ENCODE assay signal across 9 cellular contexts in genomic region chr14:64709126-64709525, GRCh38. TPM values are rescaled to one million over a fixed set of nuclear protein-coding genes. Genes with fewer than 3 reads are reported as not detected.
DNase-seq lines count a peak whose midpoint lies in the region; ATAC-seq and TF ChIP-seq lines count a peak whose summit lies in the region.
"Had no signal": no experiment of that assay in that cellular context is flagged by ENCODE, and none has a peak within 500 bp of the region (broad histone marks: within the 10 kb centered on the region; RNA-seq: fewer than 3 reads in every experiment).

No MANE protein-coding gene starts in this region.

- TF ChIP-seq CTCF in Peyer's patch (IDR thresholded peaks at IDR 0.05) (no peak), left ventricle myocardium inferior (IDR thresholded peaks at IDR 0.05; ENCODE audit: borderline replicate concordance) (no peak), GM10266 (IDR thresholded peaks at IDR 0.05; ENCODE audit: control insufficient read depth, insufficient read depth, low read depth, missing control alignments) (no peak)

- peak overlapping the region; percentile 1 for H4K91ac ChIP-seq in trophoblast cell (ENCODE audit: low read depth, low read length)

- no CpG with 5 or more reads among the region's 5 CpGs for WGBS in trophoblast cell (ENCODE audit: extremely low coverage, insufficient coverage, insufficient read length)

- H4K8ac ChIP-seq in trophoblast cell (ENCODE audit: low read depth, low read length): no peak overlapping the region

- no peak overlapping the region for H2AFZ ChIP-seq in trophoblast cell (ENCODE audit: insufficient read depth, low read length, poor library complexity)

- intact Hi-C loops in left ventricle myocardium inferior (cut with micrococcal nuclease): no loop called here

- peaks cover 10 to 42% (median 29%) of the 10 kb centered on the region in 4 donors for H3K4me1 Mint-ChIP-seq in CD4-positive, CD25-positive, alpha-beta regulatory T cell

- peak overlapping the region; percentile 67 for H3K4me2 ChIP-seq in trophoblast cell (ENCODE audit: low read length)

- H3K27me3 Mint-ChIP-seq in CD4-positive, CD25-positive, alpha-beta regulatory T cell: peaks cover 33% of the 10 kb centered on the region

- H3K4me3 Mint-ChIP-seq in CD4-positive, CD25-positive, alpha-beta regulatory T cell: peak overlapping the region in 3 of 4 donors; percentile 67 to 84 (median 74)

- peaks cover 37% of the 10 kb centered on the region for H3K79me1 ChIP-seq in trophoblast cell (ENCODE audit: low read length)

- H3K36me3 ChIP-seq in CD4-positive, CD25-positive, alpha-beta regulatory T cell (ENCODE audit: control insufficient read depth, insufficient read depth, low read length): no peaks in the 10 kb centered on the region
- H3K36me3 ChIP-seq in Peyer's patch (no peaks in the 10 kb centered on the region), left ventricle myocardium inferior (no peaks in the 10 kb centered on the region), trophoblast cell (ENCODE audit: control insufficient read depth in 1 of 2, insufficient read depth in 2 of 2, low read length in 2 of 2) (peaks cover 0 to 5% of the 10 kb centered on the region in 2 experiments)

- peak overlapping the region; percentile 3 for H2BK120ac ChIP-seq in trophoblast cell (ENCODE audit: insufficient read depth, low read length, poor library complexity)

- H2BK5ac ChIP-seq in trophoblast cell (ENCODE audit: low read depth, low read length, poor library complexity): peak overlapping the region; percentile 4

- peak overlapping the region; percentile 35 for H3K4ac ChIP-seq in trophoblast cell (ENCODE audit: low read depth, low read length)

- peak overlapping the region; percentile 47 to 94 (median 91) for H3K27ac Mint-ChIP-seq in CD4-positive, CD25-positive, alpha-beta regulatory T cell

- H3K23ac ChIP-seq in trophoblast cell (ENCODE audit: low read length): no peak overlapping the region

- CTCF ChIA-PET in HEK293T (lab: Yijun Ruan, JAX): no interaction called here

- POLR2A ChIA-PET in HEK293T (lab: Yijun Ruan, JAX): no interaction called here

- H3K27ac ChIP-seq in CD4-positive, CD25-positive, alpha-beta regulatory T cell (ENCODE audit: insufficient read depth, low read length, poor library complexity, severe bottlenecking): peak overlapping the region; percentile 49
- peak overlapping the region in 3 of 4 donors; percentile 31 to 87 (median 79) for H3K27ac ChIP-seq in Peyer's patch
- peak overlapping the region; percentile 91 for H3K27ac ChIP-seq in left ventricle myocardium inferior (replicated peaks)
- peak overlapping the region; percentile 0 for H3K27ac ChIP-seq in trophoblast cell (ENCODE audit: low read depth, low read length)

- H3K14ac ChIP-seq in trophoblast cell (ENCODE audit: low read length): peak overlapping the region; percentile 22

- no peak overlapping the region for H4K12ac ChIP-seq in trophoblast cell (ENCODE audit: low read depth, low read length)

- no peak for TF ChIP-seq POLR2A in Peyer's patch (IDR thresholded peaks at IDR 0.05)

- H3K4me3 ChIP-seq in CD4-positive, CD25-positive, alpha-beta regulatory T cell (ENCODE audit: low read depth, low read length): peak overlapping the region; percentile 51
- H3K4me3 ChIP-seq in Peyer's patch: no peak overlapping the region
- H3K4me3 ChIP-seq in left ventricle myocardium inferior: peak overlapping the region; percentile 81
- H3K4me3 ChIP-seq in trophoblast cell (ENCODE audit: low read depth, low read length): no peak overlapping the region

- peaks cover 40% of the 10 kb centered on the region for H3K79me2 ChIP-seq in trophoblast cell (ENCODE audit: control insufficient read depth, insufficient read depth, low read length, poor library complexity)

- H3K9me3 ChIP-seq in CD4-positive, CD25-positive, alpha-beta regulatory T cell (ENCODE audit: control insufficient read depth in 2 of 2, low read length in 2 of 2): peaks cover 9% of the 10 kb centered on the region in 2 experiments
- H3K9me3 ChIP-seq in Peyer's patch (no peaks in the 10 kb centered on the region), left ventricle myocardium inferior (replicated peaks) (peaks cover 18% of the 10 kb centered on the region), trophoblast cell (ENCODE audit: insufficient read depth, low read depth, low read length) (no peaks in the 10 kb centered on the region)

- peaks cover 42% of the 10 kb centered on the region for H3K4me1 ChIP-seq in CD4-positive, CD25-positive, alpha-beta regulatory T cell (ENCODE audit: control insufficient read depth, insufficient read depth, low read length, poor library complexity, severe bottlenecking)
- H3K4me1 ChIP-seq in Peyer's patch: peaks cover 3 to 40% (median 7%) of the 10 kb centered on the region in 4 donors
- peaks cover 72% of the 10 kb centered on the region for H3K4me1 ChIP-seq in left ventricle myocardium inferior
- peaks cover 24 to 38% of the 10 kb centered on the region in 2 experiments for H3K4me1 ChIP-seq in trophoblast cell (ENCODE audit: control insufficient read depth in 1 of 2, insufficient read depth in 2 of 2, low read length in 2 of 2)

- peak overlapping the region; percentile 10 for H3K18ac ChIP-seq in trophoblast cell (ENCODE audit: low read length)

- peaks cover 1% of the 10 kb centered on the region for H3K27me3 ChIP-seq in CD4-positive, CD25-positive, alpha-beta regulatory T cell (ENCODE audit: control insufficient read depth, insufficient read depth, low read length)
- H3K27me3 ChIP-seq in Peyer's patch: no peaks in the 10 kb centered on the region
- peaks cover 9% of the 10 kb centered on the region for H3K27me3 ChIP-seq in left ventricle myocardium inferior (ENCODE audit: low read depth)
- H3K27me3 ChIP-seq in trophoblast cell (ENCODE audit: insufficient read depth, low read length): no peaks in the 10 kb centered on the region

- peaks cover 0 to 14% (median 5%) of the 10 kb centered on the region in 7 donors for H3K9me3 Mint-ChIP-seq in CD4-positive, CD25-positive, alpha-beta regulatory T cell

- no peak for DNase-seq in CD4-positive, CD25-positive, alpha-beta regulatory T cell
- DNase-seq in Peyer's patch: peak in 1 of 3 donors; percentile 26
- no peak for DNase-seq in left ventricle myocardium inferior
- DNase-seq in trophoblast cell: no peak
- DNase-seq in central memory CD4-positive, alpha-beta T cell: no peak
- DNase-seq in activated gamma-delta T cell treated with Interleukin-2 at 50 U/mL for 16 hours: no peak
- DNase-seq in GM10266 (ENCODE audit: extremely low spot score): no peak
- no peak for DNase-seq in HEK293T (ENCODE audit: extremely low spot score)
- DNase-seq: DMS79 treated with DMSO at 0.1 percent for 48 hours had no signal

- H2BK12ac ChIP-seq in trophoblast cell (ENCODE audit: low read length): peak overlapping the region; percentile 27

- no peak for ATAC-seq in CD4-positive, CD25-positive, alpha-beta regulatory T cell (ENCODE audit: low read depth in 2 of 2)

- no peak overlapping the region for H3K9ac ChIP-seq in trophoblast cell (ENCODE audit: low read length)

- H3K36me3 Mint-ChIP-seq in CD4-positive, CD25-positive, alpha-beta regulatory T cell: peaks cover under 1% of the 10 kb centered on the region

- no peak overlapping the region for H2AK5ac ChIP-seq in trophoblast cell (ENCODE audit: low read length)

TF ChIP-seq in HEK293T, 16 proteins besides CTCF, POLR2A, EP300 and RAD21:
- TF ChIP-seq FOXK2 (IDR thresholded peaks at IDR 0.05) (no peak), ARNT (IDR thresholded peaks at IDR 0.05) (no peak), PKNOX1 (IDR thresholded peaks at IDR 0.05) (no peak), LEF1 (IDR thresholded peaks at IDR 0.05; ENCODE audit: borderline replicate concordance) (no peak), ZNF384 (IDR thresholded peaks at IDR 0.05) (no peak), TARDBP (IDR thresholded peaks at IDR 0.05) (no peak), CTBP1 (IDR thresholded peaks at IDR 0.05; ENCODE audit: borderline replicate concordance) (no peak), NFRKB (IDR thresholded peaks at IDR 0.05) (no peak), HDGF (IDR thresholded peaks at IDR 0.05; ENCODE audit: borderline replicate concordance) (no peak), ELF4 (IDR thresholded peaks at IDR 0.05) (no peak), SP1 (IDR thresholded peaks at IDR 0.05) (no peak), L3MBTL2 (conservative IDR thresholded peaks at IDR 0.05) (no peak), FOXM1 (IDR thresholded peaks at IDR 0.05; ENCODE audit: borderline replicate concordance) (no peak), FOXA1 (IDR thresholded peaks at IDR 0.05) (no peak), SUZ12 (IDR thresholded peaks at IDR 0.05) (no peak), BHLHE40 (IDR thresholded peaks at IDR 0.05; ENCODE audit: borderline replicate concordance) (no peak)

RNA-seq across cellular contexts. Expression of gene PLEKHG3, which starts 4.9 kb away (rescaled TPM):
- 31.9 TPM for total RNA-seq in CD4-positive, CD25-positive, alpha-beta regulatory T cell
- polyA plus RNA-seq in CD4-positive, CD25-positive, alpha-beta regulatory T cell: 10 to 100 TPM in 1 of 4 donors, 1 to 10 TPM in 3; 2.1 to 10.5 (median 4.5) TPM
- total RNA-seq in Peyer's patch (10 to 100 TPM; 18.2 to 45.5 (median 31.5) TPM), left ventricle myocardium inferior (16.5 TPM)
- 54.5 and 57.2 TPM in 2 replicates for polyA plus RNA-seq in trophoblast cell (2013)

Comparison
In these comparisons a context has a peak if more than half of its experiments do, and no peak if none do; other contexts are left out.
1. H3K27ac ChIP-seq: peak in every context shown above with its lines; median percentile 91 in left ventricle myocardium inferior; 79 in Peyer's patch; 49 in CD4-positive, CD25-positive, alpha-beta regulatory T cell; 0 in trophoblast cell.
2. H3K4me3 ChIP-seq: peak in CD4-positive, CD25-positive, alpha-beta regulatory T cell (single experiment) and left ventricle myocardium inferior (single experiment); none in Peyer's patch (0 of 4) and trophoblast cell (single experiment).